In genomic region chr7:57348646-57349269, GRCh38 we compare ENCODE assay signal across 15 cellular contexts.
"Had no signal": no experiment of that assay in that cellular context is flagged by ENCODE, and none has a peak within 500 bp of the region (broad histone marks: within the 10 kb centered on the region; RNA-seq: fewer than 3 reads in every experiment).

No MANE protein-coding gene starts in this region.

- H3K4me1 ChIP-seq: lower lobe of right lung, neural progenitor cell, pancreas had no signal

- H3K27me3 ChIP-seq: hepatocyte, neural progenitor cell, pancreas had no signal

- H3K9me3 ChIP-seq: lower lobe of right lung, pancreas had no signal

- H3K36me3 ChIP-seq: lower lobe of right lung, neural progenitor cell, pancreas had no signal

- DNase-seq: effector memory CD4-positive, alpha-beta T cell; glutamatergic neuron; kidney; left colon; lower lobe of right lung; occipital lobe; pancreas; small intestine; stimulated activated CD4-positive, alpha-beta T cell treated with anti-CD3 and anti-CD28 coated beads, Interleukin-2, amount 100 ng/mL, for 48 hours; stimulated activated naive CD4-positive, alpha-beta T cell treated with Interleukin-2 at 50 U/mL for 16 hours; trophoblast cell had no signal

- ATAC-seq: esophagus mucosa; left colon; lower lobe of right lung; natural killer cell treated with Interleukin-12 subunit alpha and Interleukin-12 subunit beta and Interleukin-15 and Interleukin-18, amount 100 ng/mL, for 72 hours; pancreas had no signal

- H3K27ac ChIP-seq: hepatocyte, lower lobe of right lung, neural progenitor cell, pancreas had no signal

- H3K4me3 ChIP-seq: hepatocyte, lower lobe of right lung, neural progenitor cell, pancreas had no signal
